In the genomic region with DNA sequence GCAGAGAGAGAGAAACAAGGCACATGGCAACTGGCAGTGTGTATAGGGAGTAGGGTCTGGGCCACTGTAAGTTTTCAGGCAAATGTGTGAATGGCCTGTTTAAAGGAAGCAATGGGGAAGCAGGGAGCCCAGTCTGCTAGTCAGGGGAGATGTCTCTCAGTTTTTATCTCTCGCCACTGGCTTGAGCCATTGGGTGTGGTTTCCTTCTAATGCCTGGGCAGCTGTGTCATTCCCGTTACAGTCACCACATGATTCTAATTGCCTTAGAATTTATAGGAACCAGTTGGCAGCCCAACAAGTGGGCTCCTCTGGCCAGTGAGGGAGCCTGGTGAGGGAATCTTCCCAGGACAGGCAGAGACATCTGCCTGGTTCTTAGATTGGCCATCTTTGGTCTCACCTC, we compare ENCODE assay signal across 10 cellular contexts.
A peak's percentile ranks its signal among the peaks of the same experiment; 100 is the strongest.
DNase-seq lines count a peak whose midpoint lies in the region; ATAC-seq and TF ChIP-seq lines count a peak whose summit lies in the region.
"Had no signal": no experiment of that assay in that cellular context is flagged by ENCODE, and none has a peak within 500 bp of the region (broad histone marks: within the 10 kb centered on the region; RNA-seq: fewer than 3 reads in every experiment).

No MANE protein-coding gene starts in this region.

- H3K9me3 Mint-ChIP-seq in endodermal cell: peaks cover 2% of the 10 kb centered on the region

- H3K9ac ChIP-seq in GM23248 (0 out of 2 replicates have a peak overlapping the region, but pooled peaks have one; percentile 7), PC-3 (ENCODE audit: low read length) (peak overlapping the region; percentile 6; the same call in 1 of the 2 replicates), endodermal cell (ENCODE audit: extremely low read depth, low read length, poor library complexity, severe bottlenecking) (no peak overlapping the region)

- peaks cover 5% of the 10 kb centered on the region for H3K4me1 Mint-ChIP-seq in endodermal cell

- H3K9me3 ChIP-seq in GM23248 (ENCODE audit: low read depth) (no peaks in the 10 kb centered on the region), PC-3 (ENCODE audit: low read length) (no peaks in the 10 kb centered on the region), endodermal cell (ENCODE audit: control insufficient read depth, low read length) (no peaks in the 10 kb centered on the region)
- H3K9me3 ChIP-seq: pancreas had no signal

- intact Hi-C loops in PC-3 (cut with micrococcal nuclease): loop anchor here (1.0 to 2.0 kb wide), 2 partner anchors 18 to 52 kb away; no protein-coding TSS in a partner anchor

- 0 to 7% methylated on average over 2 of the region's 2 CpGs for WGBS in GM23248 (ENCODE audit: low coverage in 1 of 2, low lambda C conversion rate in 2 of 2, missing lambda C conversion rate in 2 of 2), 2 experiments
- 88 to 100% methylated on average over 2 of the region's 2 CpGs for WGBS in endodermal cell (ENCODE audit: insufficient coverage in 1 of 2, insufficient read length in 1 of 2), 2 experiments

- TF ChIP-seq CTCF in PC-3 (conservative IDR thresholded peaks at IDR 0.05; ENCODE audit: low read depth, low read length) (no peak), endodermal cell (conservative IDR thresholded peaks at IDR 0.05) (no peak), GM13976 (IDR thresholded peaks at IDR 0.05; ENCODE audit: borderline replicate concordance, control extremely low read depth, extremely low read depth, insufficient read depth, missing control alignments) (no peak)

- H3K27ac ChIP-seq in GM23248 (peak overlapping the region; percentile 67), PC-3 (ENCODE audit: low read length) (peak overlapping the region; percentile 33), endodermal cell (ENCODE audit: low read depth, low read length) (no peak overlapping the region)
- H3K27ac ChIP-seq: pancreas had no signal

- in situ Hi-C loops in GM23248 (cut with MboI): no loop called here
- in situ Hi-C loops in GM13976 (cut with MboI; ENCODE audit: low sequenced_read_pairs, unreplicated experiment): no loop called here

- H3K4me3 Mint-ChIP-seq in endodermal cell: no peak overlapping the region

- H3K79me2 ChIP-seq in GM23248 (ENCODE audit: insufficient read depth): no peaks in the 10 kb centered on the region
- no peaks in the 10 kb centered on the region for H3K79me2 ChIP-seq in PC-3 (ENCODE audit: low read length)

- H3K36me3 ChIP-seq in GM23248 (ENCODE audit: low read depth) (no peaks in the 10 kb centered on the region), PC-3 (ENCODE audit: low read depth, low read length) (no peaks in the 10 kb centered on the region), endodermal cell (ENCODE audit: control insufficient read depth, insufficient read depth, low read length) (no peaks in the 10 kb centered on the region)
- H3K36me3 ChIP-seq: pancreas had no signal

- H3K27me3 Mint-ChIP-seq in endodermal cell (ENCODE audit: insufficient read depth): no peaks in the 10 kb centered on the region

- H3F3A ChIP-seq in GM23248 (ENCODE audit: insufficient read depth) (peaks cover 3% of the 10 kb centered on the region; the same call in 1 of the 2 replicates), PC-3 (ENCODE audit: low read length, unreplicated experiment) (no peaks in the 10 kb centered on the region)

- ATAC-seq in PC-3 (peak; percentile 86), GM21528 (IDR thresholded peaks at IDR 0.05; ENCODE audit: low FRiP score, unreplicated experiment) (no peak)

- peak; percentile 94 for DNase-seq in GM23248
- peak; percentile 95 for DNase-seq in PC-3
- peak; percentile 72 for DNase-seq in endodermal cell
- DNase-seq in renal cortical epithelial cell (ENCODE audit: low read depth): peak; percentile 57
- no peak for DNase-seq in GM13976 (ENCODE audit: low spot score)
- DNase-seq in T-helper 1 cell: no peak
- DNase-seq: NCI-H1930, pancreas had no signal

- BruUV-seq in PC-3 (replicated peaks; lab: Mats Ljungman, UMichigan): no TSS peak

- POLR2A ChIA-PET in PC-3 (lab: Charles Lee; ENCODE audit: unreplicated experiment): no interaction called here

- peaks cover 19% of the 10 kb centered on the region for H3K36me3 Mint-ChIP-seq in endodermal cell (ENCODE audit: low read depth)

- peak overlapping the region; percentile 47 for H2AFZ ChIP-seq in GM23248
- H2AFZ ChIP-seq in PC-3 (ENCODE audit: low read length): peak overlapping the region; percentile 2; the same call in 1 of the 2 replicates

- CTCF ChIA-PET in PC-3 (lab: Charles Lee): no interaction called here

- H3K4me3 ChIP-seq in GM23248: no peak overlapping the region
- H3K4me3 ChIP-seq in PC-3 (ENCODE audit: low read length): no peak overlapping the region
- no peak overlapping the region for H3K4me3 ChIP-seq in endodermal cell (ENCODE audit: low read length)
- H3K4me3 ChIP-seq: coronary artery, pancreas had no signal

- H3K4me2 ChIP-seq in GM23248 (ENCODE audit: unreplicated experiment): peak overlapping the region; percentile 46
- H3K4me2 ChIP-seq in PC-3 (ENCODE audit: low read length): peak overlapping the region; percentile 22

- H3K27me3 ChIP-seq in GM23248 (replicated peaks; ENCODE audit: insufficient read depth) (no peaks in the 10 kb centered on the region), PC-3 (ENCODE audit: low read length) (no peaks in the 10 kb centered on the region), endodermal cell (ENCODE audit: control insufficient read depth, insufficient read depth, low read length, poor library complexity, severe bottlenecking) (no peaks in the 10 kb centered on the region)
- H3K27me3 ChIP-seq: pancreas had no signal

- H3K27ac Mint-ChIP-seq in endodermal cell: no peak overlapping the region

- no peaks in the 10 kb centered on the region for H4K20me1 ChIP-seq in GM23248 (ENCODE audit: insufficient read depth)
- no peaks in the 10 kb centered on the region for H4K20me1 ChIP-seq in PC-3 (ENCODE audit: low read length)

- H3K9me2 ChIP-seq in GM23248 (ENCODE audit: insufficient read depth) (no peaks in the 10 kb centered on the region), PC-3 (replicated peaks; ENCODE audit: low read length) (no peaks in the 10 kb centered on the region)

- H3K4me1 ChIP-seq in GM23248 (ENCODE audit: insufficient read depth) (peaks cover 24% of the 10 kb centered on the region), PC-3 (ENCODE audit: insufficient read depth, low read length) (peaks cover 19% of the 10 kb centered on the region), endodermal cell (ENCODE audit: control insufficient read depth, insufficient read depth, low read length) (peaks cover 2% of the 10 kb centered on the region)
- H3K4me1 ChIP-seq: pancreas had no signal

Comparison
In these comparisons a context has a peak if more than half of its experiments do, and no peak if none do; other contexts are left out.
1. DNase-seq: peak in GM23248 (single experiment), PC-3 (single experiment), endodermal cell (single experiment) and renal cortical epithelial cell (single experiment); none in GM13976 (single experiment) and T-helper 1 cell (0 of 5).